20 cellular contexts compared by ENCODE assay signal in genomic region chr22:27709919-27710452, GRCh38.
A peak's percentile ranks its signal among the peaks of the same experiment; 100 is the strongest.
DNase-seq lines count a peak whose midpoint lies in the region; ATAC-seq and TF ChIP-seq lines count a peak whose summit lies in the region.
"Had no signal": no experiment of that assay in that cellular context is flagged by ENCODE, and none has a peak within 500 bp of the region (broad histone marks: within the 10 kb centered on the region; RNA-seq: fewer than 3 reads in every experiment).

No MANE protein-coding gene starts in this region.

- H3K27ac Mint-ChIP-seq in stimulated activated naive CD8-positive, alpha-beta T cell treated with anti-CD3 and anti-CD28 coated beads, Interleukin-15, amount 100 ng/mL, for 72 hours: no peak overlapping the region
- no peak overlapping the region for H3K27ac Mint-ChIP-seq in natural killer cell
- H3K27ac Mint-ChIP-seq in activated naive CD8-positive, alpha-beta T cell treated with anti-CD3 and anti-CD28 coated beads, Interleukin-2, amount 50 U/mL, for 24 hours: no peak overlapping the region
- H3K27ac Mint-ChIP-seq: CD4-positive, alpha-beta T cell had no signal

- H3K27me3 ChIP-seq in MG63: no peaks in the 10 kb centered on the region
- H3K27me3 ChIP-seq: BE2C had no signal

- peaks cover 10% of the 10 kb centered on the region for H3K4me1 Mint-ChIP-seq in stimulated activated naive CD8-positive, alpha-beta T cell treated with anti-CD3 and anti-CD28 coated beads, Interleukin-15, amount 100 ng/mL, for 72 hours
- peaks cover 11 to 21% of the 10 kb centered on the region in 2 donors for H3K4me1 Mint-ChIP-seq in natural killer cell
- no peaks in the 10 kb centered on the region for H3K4me1 Mint-ChIP-seq in activated naive CD8-positive, alpha-beta T cell treated with anti-CD3 and anti-CD28 coated beads, Interleukin-2, amount 50 U/mL, for 24 hours

- no peaks in the 10 kb centered on the region for H3K9me3 ChIP-seq in MG63
- H3K9me3 ChIP-seq: A549, BE2C, SK-N-SH had no signal

- H3K4me3 Mint-ChIP-seq in stimulated activated naive CD8-positive, alpha-beta T cell treated with anti-CD3 and anti-CD28 coated beads, Interleukin-15, amount 100 ng/mL, for 72 hours: no peak overlapping the region
- no peak overlapping the region for H3K4me3 Mint-ChIP-seq in natural killer cell
- H3K4me3 Mint-ChIP-seq in activated naive CD8-positive, alpha-beta T cell treated with anti-CD3 and anti-CD28 coated beads, Interleukin-2, amount 50 U/mL, for 24 hours: no peak overlapping the region
- H3K4me3 Mint-ChIP-seq: CD4-positive, alpha-beta T cell had no signal

- H3K27me3 Mint-ChIP-seq in stimulated activated naive CD8-positive, alpha-beta T cell treated with anti-CD3 and anti-CD28 coated beads, Interleukin-15, amount 100 ng/mL, for 72 hours: peaks cover 39% of the 10 kb centered on the region
- H3K27me3 Mint-ChIP-seq in natural killer cell (ENCODE audit: low read depth in 2 of 2): peaks cover 10% of the 10 kb centered on the region in 2 donors
- peaks cover 12% of the 10 kb centered on the region for H3K27me3 Mint-ChIP-seq in activated naive CD8-positive, alpha-beta T cell treated with anti-CD3 and anti-CD28 coated beads, Interleukin-2, amount 50 U/mL, for 24 hours

- no peaks in the 10 kb centered on the region for H3K36me3 ChIP-seq in MG63
- H3K36me3 ChIP-seq: BE2C had no signal

- intact Hi-C loops in natural killer cell (cut with micrococcal nuclease): no loop called here

- H3K36me3 Mint-ChIP-seq in natural killer cell: no peaks in the 10 kb centered on the region
- H3K36me3 Mint-ChIP-seq in activated naive CD8-positive, alpha-beta T cell treated with anti-CD3 and anti-CD28 coated beads, Interleukin-2, amount 50 U/mL, for 24 hours (ENCODE audit: low read depth): no peaks in the 10 kb centered on the region

- ATAC-seq in stimulated activated naive CD8-positive, alpha-beta T cell treated with anti-CD3 and anti-CD28 coated beads, Interleukin-15, amount 100 ng/mL, for 72 hours: peak; percentile 66
- no peak for ATAC-seq in stimulated activated naive CD8-positive, alpha-beta T cell treated with anti-CD3 and anti-CD28 coated beads, Interleukin-15, Interleukin-2, amounts not matched to agents 100 U/mL and 50 U/mL, for 24 hours
- ATAC-seq in natural killer cell (peak in 2 of 3 donors; percentile 15 to 21), HG03469 (IDR thresholded peaks at IDR 0.05; ENCODE audit: unreplicated experiment) (no peak)
- no peak for ATAC-seq in activated naive CD8-positive, alpha-beta T cell treated with anti-CD3 and anti-CD28 coated beads, Interleukin-2, amount 50 U/mL, for 24 hours
- ATAC-seq: A549, PC-3 had no signal

- no peak overlapping the region for H3K4me3 ChIP-seq in MG63
- H3K4me3 ChIP-seq: A549 had no signal

- DNase-seq in stimulated activated naive CD8-positive, alpha-beta T cell treated with anti-CD3 and anti-CD28 coated beads, Interleukin-15, amount 100 ng/mL, for 72 hours: no peak
- no peak for DNase-seq in stimulated activated naive CD8-positive, alpha-beta T cell treated with anti-CD3 and anti-CD28 coated beads, Interleukin-15, Interleukin-2, amounts not matched to agents 100 U/mL and 50 U/mL, for 24 hours
- DNase-seq in amniotic epithelial cell (ENCODE audit: low read depth): peak; percentile 34
- DNase-seq in natural killer cell: no peak
- DNase-seq in MG63: no peak
- DNase-seq in activated naive CD8-positive, alpha-beta T cell treated with anti-CD3 and anti-CD28 coated beads, Interleukin-2, amount 50 U/mL, for 24 hours: no peak
- DNase-seq: BE2C; CD4-positive, alpha-beta T cell; HCEC 1CT; MV-4-11; NCI-H1105; NCI-H1436 treated with DMSO at 0.1 percent for 48 hours; NCI-H187 treated with DMSO at 0.1 percent for 48 hours; NCI-H524; NCI-H774; NK-92 treated with Interleukin-12 subunit alpha and Interleukin-12 subunit beta, amount 100 ng/mL, for 24 hours; PC-3; SK-N-SH had no signal

- no peaks in the 10 kb centered on the region for H3K9me3 Mint-ChIP-seq in stimulated activated naive CD8-positive, alpha-beta T cell treated with anti-CD3 and anti-CD28 coated beads, Interleukin-15, amount 100 ng/mL, for 72 hours
- H3K9me3 Mint-ChIP-seq in natural killer cell: no peaks in the 10 kb centered on the region
- H3K9me3 Mint-ChIP-seq in activated naive CD8-positive, alpha-beta T cell treated with anti-CD3 and anti-CD28 coated beads, Interleukin-2, amount 50 U/mL, for 24 hours: no peaks in the 10 kb centered on the region
- H3K9me3 Mint-ChIP-seq: CD4-positive, alpha-beta T cell had no signal

- no peak for TF ChIP-seq CTCF in natural killer cell (IDR thresholded peaks at IDR 0.05)

Comparison
In these comparisons a context has a peak if more than half of its experiments do, and no peak if none do; other contexts are left out.
1. ATAC-seq: peak in stimulated activated naive CD8-positive, alpha-beta T cell treated with anti-CD3 and anti-CD28 coated beads, Interleukin-15, amount 100 ng/mL, for 72 hours (single experiment) and natural killer cell (2 of 3); none in stimulated activated naive CD8-positive, alpha-beta T cell treated with anti-CD3 and anti-CD28 coated beads, Interleukin-15, Interleukin-2, amounts not matched to agents 100 U/mL and 50 U/mL, for 24 hours (single experiment), HG03469 (single experiment) and activated naive CD8-positive, alpha-beta T cell treated with anti-CD3 and anti-CD28 coated beads, Interleukin-2, amount 50 U/mL, for 24 hours (single experiment).